Comparison of ENCODE assay signal across 16 cellular contexts in the genomic region with DNA sequence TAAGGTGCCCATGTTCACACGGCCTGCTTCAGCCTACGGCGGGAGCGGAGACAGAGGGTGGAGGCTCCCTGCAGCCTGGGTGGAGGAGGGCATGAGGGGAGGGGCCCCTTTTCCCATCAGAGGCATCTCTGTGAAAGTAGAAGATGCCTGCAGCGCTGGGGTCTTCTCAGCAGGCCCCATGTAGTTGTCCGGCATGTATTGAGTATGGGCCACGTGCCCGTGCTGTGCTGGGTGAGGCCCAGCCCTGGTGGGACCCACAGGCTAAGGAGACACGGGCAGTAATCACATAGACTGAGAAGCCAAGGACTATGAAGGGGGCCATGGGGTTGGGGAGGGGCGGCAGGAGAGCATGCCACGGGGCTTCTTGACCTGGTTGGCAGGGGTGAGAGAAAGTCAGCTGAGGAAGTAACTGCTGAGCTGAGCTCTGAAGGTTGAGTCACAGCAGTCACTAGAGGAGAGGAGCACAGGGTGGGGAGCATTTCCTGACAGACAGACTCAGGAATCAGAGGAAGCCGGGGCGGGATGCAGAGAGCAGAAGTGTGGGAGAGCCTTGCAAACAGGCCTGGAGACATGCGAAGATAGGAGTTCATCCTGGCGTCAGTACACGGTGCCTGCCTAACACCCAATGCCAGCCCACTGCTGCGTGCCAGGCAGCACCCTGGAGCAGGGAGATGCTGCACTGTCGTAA. TPM values are rescaled to one million over a fixed set of nuclear protein-coding genes. Genes with fewer than 3 reads are reported as not detected.
DNase-seq lines count a peak whose midpoint lies in the region; ATAC-seq, FAIRE-seq and TF ChIP-seq lines count a peak whose summit lies in the region.
"Had no signal": no experiment of that assay in that cellular context is flagged by ENCODE, and none has a peak within 500 bp of the region (broad histone marks: within the 10 kb centered on the region; RNA-seq: fewer than 3 reads in every experiment).

No MANE protein-coding gene starts in this region.

- H3K27ac Mint-ChIP-seq in activated CD8-positive, alpha-beta memory T cell treated with anti-CD3 and anti-CD28 coated beads, Interleukin-2, amount 10 ng/mL, durations not matched to agents 7 days and 5 days: no peak overlapping the region
- H3K27ac Mint-ChIP-seq: activated naive CD8-positive, alpha-beta T cell; type B pancreatic cell had no signal

- H3K36me3 Mint-ChIP-seq in activated CD8-positive, alpha-beta memory T cell treated with anti-CD3 and anti-CD28 coated beads, Interleukin-2, amount 10 ng/mL, durations not matched to agents 7 days and 5 days: no peaks in the 10 kb centered on the region

- TF ChIP-seq CTCF in right lobe of liver (IDR thresholded peaks at IDR 0.05) (no peak), HepG2 (CRISPR knock-in tag; IDR thresholded peaks at IDR 0.05) (no peak), cardiac fibroblast (IDR thresholded peaks at IDR 0.05; ENCODE audit: low read depth, low read length) (no peak)

- H3K9ac ChIP-seq in HepG2 (ENCODE audit: insufficient read depth, low read depth, low read length): no peak overlapping the region
- H3K9ac ChIP-seq: parathyroid adenoma had no signal

- no peak overlapping the region for H3K4me3 Mint-ChIP-seq in activated CD8-positive, alpha-beta memory T cell treated with anti-CD3 and anti-CD28 coated beads, Interleukin-2, amount 10 ng/mL, durations not matched to agents 7 days and 5 days
- H3K4me3 Mint-ChIP-seq: activated naive CD8-positive, alpha-beta T cell; type B pancreatic cell had no signal

- TF ChIP-seq POLR2A in right lobe of liver (IDR thresholded peaks at IDR 0.05) (no peak), HepG2 (IDR thresholded peaks at IDR 0.05; ENCODE audit: insufficient read depth in 1 of 2, low read depth in 2 of 2, low read length in 2 of 2) (no peak)

- H2AFZ ChIP-seq in HepG2 (ENCODE audit: low read length): no peak overlapping the region
- H2AFZ ChIP-seq: parathyroid adenoma had no signal

- intact Hi-C loops in right lobe of liver (cut with DNase I): no loop called here
- intact Hi-C loops in HepG2 (cut with micrococcal nuclease; ENCODE audit: unreplicated experiment): no loop called here
- intact Hi-C loops in aorta (cut with DNase I): no loop called here

- no peaks in the 10 kb centered on the region for H4K20me1 ChIP-seq in HepG2 (ENCODE audit: insufficient read depth, low read length)

- H3K27me3 ChIP-seq in right lobe of liver (no peaks in the 10 kb centered on the region), HepG2 (ENCODE audit: control insufficient read depth in 1 of 2, insufficient read depth in 2 of 2, low read length in 2 of 2) (no peaks in the 10 kb centered on the region), aorta (ENCODE audit: control insufficient read depth in 1 of 2, insufficient read depth in 2 of 2, low read length in 1 of 2) (no peaks in the 10 kb centered on the region)

- H3K4me1 Mint-ChIP-seq in activated CD8-positive, alpha-beta memory T cell treated with anti-CD3 and anti-CD28 coated beads, Interleukin-2, amount 10 ng/mL, durations not matched to agents 7 days and 5 days: no peaks in the 10 kb centered on the region

- ATAC-seq in right lobe of liver (peak; percentile 65 to 82 (median 78)), HepG2 (no peak), aorta (ENCODE audit: low FRiP score) (no peak), HG02610 (IDR thresholded peaks at IDR 0.05; ENCODE audit: unreplicated experiment) (no peak)
- ATAC-seq in activated CD8-positive, alpha-beta memory T cell treated with anti-CD3 and anti-CD28 coated beads, Interleukin-2, amount 10 ng/mL, durations not matched to agents 7 days and 5 days: no peak

- no peaks in the 10 kb centered on the region for H3K79me2 ChIP-seq in HepG2 (ENCODE audit: insufficient read depth, low read length)
- H3K79me2 ChIP-seq: parathyroid adenoma had no signal

- POLR2A ChIA-PET in HepG2 (lab: Yijun Ruan, JAX): no interaction called here

- H3K4me2 ChIP-seq in HepG2 (ENCODE audit: low read depth, low read length): no peak overlapping the region

- CTCF ChIA-PET in HepG2 (lab: Yijun Ruan, JAX; ENCODE audit: low intra/inter-chr PET ratio, low total read pairs): no interaction called here
- CTCF ChIA-PET in activated CD8-positive, alpha-beta memory T cell treated with anti-CD3 and anti-CD28 coated beads, Interleukin-2, amount 10 ng/mL, durations not matched to agents 7 days and 5 days (lab: Charles Lee): no interaction called here

- DNase-seq in right lobe of liver: peak in 1 of 3 donors; percentile 53
- no peak for DNase-seq in HepG2 (ENCODE audit: low spot score)
- DNase-seq in cardiac fibroblast (ENCODE audit: low read depth in 2 of 2): peak; percentile 53 to 61
- peak; percentile 82 for DNase-seq in hepatic stellate cell (ENCODE audit: low spot score)
- DNase-seq in aorta: peak; percentile 42 to 58
- DNase-seq in NCI-H524 treated with DMSO at 0.1 percent for 48 hours (lab: John Stamatoyannopoulos, UW): no peak
- DNase-seq in activated CD8-positive, alpha-beta memory T cell treated with anti-CD3 and anti-CD28 coated beads, Interleukin-2, amount 10 ng/mL, durations not matched to agents 7 days and 5 days: no peak
- DNase-seq: KBM-7; NCI-H1694 treated with DMSO at 0.1 percent for 48 hours; NCI-H526; stimulated activated CD8-positive, alpha-beta memory T cell treated with anti-CD3 and anti-CD28 coated beads, Interleukin-4, amount 100 ng/mL, for 48 hours had no signal

- in situ Hi-C loops in HepG2 (cut with HindIII; ENCODE audit: extremely low pct_ligation_motif_present, low pct_unique_long_range_greater_than_20kb): no loop called here

- no TSS peak for BruUV-seq in HepG2 (replicated peaks; lab: Mats Ljungman, UMichigan)

- H3K27ac ChIP-seq in right lobe of liver (no peak overlapping the region), HepG2 (ENCODE audit: extremely low read length, insufficient read depth, low read length) (no peak overlapping the region), aorta (ENCODE audit: low read depth in 1 of 2, low read length in 2 of 2) (no peak overlapping the region)
- H3K27ac ChIP-seq: parathyroid adenoma had no signal

- H3K36me3 ChIP-seq in right lobe of liver (peaks cover 0 to 4% (median 0%) of the 10 kb centered on the region in 4 donors), HepG2 (replicated peaks in 1 of 2; ENCODE audit: control insufficient read depth in 1 of 2, insufficient read depth in 2 of 2, low read length in 2 of 2) (peaks cover 0 to 4% of the 10 kb centered on the region in 2 experiments; a peak in 4 of 5 replicates), aorta (ENCODE audit: control insufficient read depth in 1 of 2, insufficient read depth in 2 of 2, low read length in 1 of 2) (peaks cover 0 to 4% of the 10 kb centered on the region in 2 donors)

- WGBS in right lobe of liver (ENCODE audit: insufficient coverage, low coverage, low lambda C conversion rate, missing lambda C conversion rate): 88% methylated on average over 9 of the region's 18 CpGs
- 96% methylated on average over 12 of the region's 18 CpGs for whole genome bisulfite sequencing in HepG2 (ENCODE audit: low lambda C conversion rate)
- 88 to 90% methylated on average over 17 to 18 of the region's 18 CpGs for WGBS in aorta, 2 donors

- no peaks in the 10 kb centered on the region for H3K27me3 Mint-ChIP-seq in activated CD8-positive, alpha-beta memory T cell treated with anti-CD3 and anti-CD28 coated beads, Interleukin-2, amount 10 ng/mL, durations not matched to agents 7 days and 5 days
- H3K27me3 Mint-ChIP-seq: activated naive CD8-positive, alpha-beta T cell; type B pancreatic cell had no signal

- H3K9me3 Mint-ChIP-seq in activated CD8-positive, alpha-beta memory T cell treated with anti-CD3 and anti-CD28 coated beads, Interleukin-2, amount 10 ng/mL, durations not matched to agents 7 days and 5 days (ENCODE audit: low read depth): no peaks in the 10 kb centered on the region
- H3K9me3 Mint-ChIP-seq: type B pancreatic cell had no signal

- FAIRE-seq in HepG2 (lab: Jason Lieb, UNC): no peak
- FAIRE-seq: GM12892 had no signal

- H3K4me1 ChIP-seq in right lobe of liver (no peaks in the 10 kb centered on the region), HepG2 (ENCODE audit: insufficient read depth, low read length) (no peaks in the 10 kb centered on the region), aorta (ENCODE audit: control insufficient read depth in 1 of 2, insufficient read depth in 2 of 2, low read length in 2 of 2) (no peaks in the 10 kb centered on the region)
- H3K4me1 ChIP-seq: parathyroid adenoma had no signal

- H3K4me3 ChIP-seq in right lobe of liver (no peak overlapping the region), HepG2 (replicated peaks in 1 of 3; ENCODE audit: insufficient read depth in 1 of 3, low read depth in 2 of 3, low read length in 3 of 3) (no peak overlapping the region), cardiac fibroblast (replicated peaks in 1 of 2; ENCODE audit: low read depth in 2 of 2, low read length in 2 of 2) (no peak overlapping the region), aorta (ENCODE audit: low read length in 2 of 2) (no peak overlapping the region)

- no peak for TF ChIP-seq RAD21 in HepG2 (CRISPR knock-in tag; IDR thresholded peaks at IDR 0.05)

- TF ChIP-seq EP300 in HepG2 (IDR thresholded peaks at IDR 0.05; ENCODE audit: low read depth in 2 of 2, low read length in 2 of 2) (no peak), HepG2 (CRISPR knock-in tag; IDR thresholded peaks at IDR 0.05; ENCODE audit: borderline replicate concordance) (no peak)

- H3K9me3 ChIP-seq in right lobe of liver: no peaks in the 10 kb centered on the region
- H3K9me3 ChIP-seq in HepG2 (ENCODE audit: low read length): no peaks in the 10 kb centered on the region
- H3K9me3 ChIP-seq in aorta (ENCODE audit: control insufficient read depth, low read length): no peaks in the 10 kb centered on the region

RNA-seq across cellular contexts. Expression of gene PSEN2, which starts 21.6 kb away (rescaled TPM):
- total RNA-seq in right lobe of liver (10 to 100 TPM; 11.8 to 22.7 (median 15.7) TPM), HepG2 (2016; rRNA removed; fragmentation: Illumina TruSeq; extraction: Trizol) (5.9 and 13.1 TPM in 2 replicates), aorta (10 to 100 TPM; 14.4 to 15.7 TPM)
- 4.8 and 5.9 TPM in 2 replicates for total RNA-seq in HepG2 (2016; cell fraction: cytosol; rRNA removed; fragmentation: Illumina TruSeq; extraction: Trizol; ENCODE audit: low read depth)
- total RNA-seq in HepG2 (2016; cell fraction: insoluble cytoplasmic fraction; rRNA removed; fragmentation: Illumina TruSeq; extraction: Trizol): 6.9 and 11.6 TPM in 2 replicates
- total RNA-seq in HepG2 (2016; cell fraction: membrane; rRNA removed; fragmentation: Illumina TruSeq; extraction: Trizol): 7.6 and 8.3 TPM in 2 replicates
- 12.6 and 13.3 TPM in 2 replicates for total RNA-seq in HepG2 (2016; cell fraction: nucleus; rRNA removed; fragmentation: Illumina TruSeq; extraction: Trizol)
- polyA plus RNA-seq in HepG2 (2011; rRNA removed) (5.9 and 11.1 TPM in 2 replicates), aorta (10 to 100 TPM; 11.2 to 12.3 TPM)
- polyA plus RNA-seq in HepG2 (2011; cell fraction: cytosol; rRNA removed): 6.9 and 7.2 TPM in 2 replicates
- polyA plus RNA-seq in HepG2 (2011; cell fraction: nucleus; rRNA removed): 15.6 and 17.7 TPM in 2 replicates
- polyA plus RNA-seq in HepG2 (2012): 3.6 and 4.6 TPM in 2 replicates
- 3.9 TPM in 2 replicates for polyA plus RNA-seq in HepG2 (2016; cell fraction: cytosol; fragmentation: Illumina TruSeq; extraction: Trizol; ENCODE audit: low read depth)
- 4.8 and 5.0 TPM in 2 replicates for polyA plus RNA-seq in HepG2 (2016; cell fraction: insoluble cytoplasmic fraction; fragmentation: Illumina TruSeq; extraction: Trizol; ENCODE audit: low read depth)
- polyA plus RNA-seq in HepG2 (2016; cell fraction: membrane; fragmentation: Illumina TruSeq; extraction: Trizol; ENCODE audit: low read depth): 5.7 and 6.0 TPM in 2 replicates
- 17.4 and 20.1 TPM in 2 replicates for polyA plus RNA-seq in HepG2 (2016; cell fraction: nucleus; fragmentation: Illumina TruSeq; extraction: Trizol; ENCODE audit: insufficient read depth, low read depth)
- polyA minus RNA-seq in HepG2 (2011; rRNA and poly(A)+ RNA removed; ENCODE audit: low replicate concordance): 21.7 and 55.4 TPM in 2 replicates
- 3.9 and 5.3 TPM in 2 replicates for polyA minus RNA-seq in HepG2 (2011; cell fraction: cytosol; rRNA and poly(A)+ RNA removed)
- polyA minus RNA-seq in HepG2 (2011; cell fraction: nucleus; rRNA and poly(A)+ RNA removed): 10.3 and 12.7 TPM in 2 replicates
- total RNA-seq in activated CD8-positive, alpha-beta memory T cell treated with anti-CD3 and anti-CD28 coated beads, Interleukin-2, amount 10 ng/mL, durations not matched to agents 7 days and 5 days: 10 to 100 TPM in 1 of 2 experiments, 1 to 10 TPM in 1; 8.0 to 11.2 TPM

RNA-seq across cellular contexts. Expression of gene COQ8A, which starts 48.1 kb away (rescaled TPM):
- total RNA-seq in right lobe of liver (10 to 100 TPM; 51.6 to 78.1 (median 69.6) TPM), HepG2 (2016; rRNA removed; fragmentation: Illumina TruSeq; extraction: Trizol) (63.3 and 88.7 TPM in 2 replicates), aorta (10 to 100 TPM; 13.9 to 27.3 TPM)
- 25.9 and 28.8 TPM in 2 replicates for total RNA-seq in HepG2 (2016; cell fraction: cytosol; rRNA removed; fragmentation: Illumina TruSeq; extraction: Trizol; ENCODE audit: low read depth)
- 60.2 and 93.0 TPM in 2 replicates for total RNA-seq in HepG2 (2016; cell fraction: insoluble cytoplasmic fraction; rRNA removed; fragmentation: Illumina TruSeq; extraction: Trizol)
- 26.6 and 26.8 TPM in 2 replicates for total RNA-seq in HepG2 (2016; cell fraction: membrane; rRNA removed; fragmentation: Illumina TruSeq; extraction: Trizol)
- 66.7 and 69.0 TPM in 2 replicates for total RNA-seq in HepG2 (2016; cell fraction: nucleus; rRNA removed; fragmentation: Illumina TruSeq; extraction: Trizol)
- polyA plus RNA-seq in HepG2 (2011; rRNA removed) (60.4 and 72.2 TPM in 2 replicates), aorta (10 to 100 TPM; 11.4 to 37.5 TPM)
- polyA plus RNA-seq in HepG2 (2011; cell fraction: cytosol; rRNA removed): 53.6 and 65.9 TPM in 2 replicates
- polyA plus RNA-seq in HepG2 (2011; cell fraction: nucleus; rRNA removed): 117 and 151 TPM in 2 replicates
- 69.4 and 75.0 TPM in 2 replicates for polyA plus RNA-seq in HepG2 (2012)
- 6.0 and 6.9 TPM in 2 replicates for polyA plus RNA-seq in HepG2 (2016; cell fraction: cytosol; fragmentation: Illumina TruSeq; extraction: Trizol; ENCODE audit: low read depth)
- 55.2 and 65.3 TPM in 2 replicates for polyA plus RNA-seq in HepG2 (2016; cell fraction: insoluble cytoplasmic fraction; fragmentation: Illumina TruSeq; extraction: Trizol; ENCODE audit: low read depth)
- polyA plus RNA-seq in HepG2 (2016; cell fraction: membrane; fragmentation: Illumina TruSeq; extraction: Trizol; ENCODE audit: low read depth): 14.1 and 15.8 TPM in 2 replicates
- 146 and 150 TPM in 2 replicates for polyA plus RNA-seq in HepG2 (2016; cell fraction: nucleus; fragmentation: Illumina TruSeq; extraction: Trizol; ENCODE audit: insufficient read depth, low read depth)
- 30.4 and 75.1 TPM in 2 replicates for polyA minus RNA-seq in HepG2 (2011; rRNA and poly(A)+ RNA removed; ENCODE audit: low replicate concordance)
- 31.1 and 31.3 TPM in 2 replicates for polyA minus RNA-seq in HepG2 (2011; cell fraction: cytosol; rRNA and poly(A)+ RNA removed)
- polyA minus RNA-seq in HepG2 (2011; cell fraction: nucleus; rRNA and poly(A)+ RNA removed): 28.2 and 38.1 TPM in 2 replicates
- total RNA-seq in activated CD8-positive, alpha-beta memory T cell treated with anti-CD3 and anti-CD28 coated beads, Interleukin-2, amount 10 ng/mL, durations not matched to agents 7 days and 5 days: 10 to 100 TPM; 19.0 to 22.1 TPM

Comparison
In these comparisons a context has a peak if more than half of its experiments do, and no peak if none do; other contexts are left out.
1. ATAC-seq: peak in right lobe of liver (4 of 4); none in HepG2 (single experiment), aorta (single experiment), HG02610 (single experiment) and activated CD8-positive, alpha-beta memory T cell treated with anti-CD3 and anti-CD28 coated beads, Interleukin-2, amount 10 ng/mL, durations not matched to agents 7 days and 5 days (single experiment).
2. DNase-seq: peak in cardiac fibroblast (2 of 2), hepatic stellate cell (single experiment) and aorta (2 of 2); none in HepG2 (single experiment), NCI-H524 treated with DMSO at 0.1 percent for 48 hours (single experiment) and activated CD8-positive, alpha-beta memory T cell treated with anti-CD3 and anti-CD28 coated beads, Interleukin-2, amount 10 ng/mL, durations not matched to agents 7 days and 5 days (single experiment).